ENCODE assay signal across 19 cellular contexts in genomic region chr9:78860806-78861475, GRCh38.
DNase-seq lines count a peak whose midpoint lies in the region; ATAC-seq, FAIRE-seq and TF ChIP-seq lines count a peak whose summit lies in the region.
"Had no signal": no experiment of that assay in that cellular context is flagged by ENCODE, and none has a peak within 500 bp of the region (broad histone marks: within the 10 kb centered on the region; RNA-seq: fewer than 3 reads in every experiment).

No MANE protein-coding gene starts in this region.

- no peak overlapping the region for H3K4me3 Mint-ChIP-seq in activated T-helper 17 cell treated with anti-CD3 and anti-CD28 coated beads, Interleukin-2, amount 50 U/mL, for 72 hours
- H3K4me3 Mint-ChIP-seq: memory B cell; stimulated activated naive B cell treated with anti-CD40 and anti-IgM and Interleukin-4, amounts not matched to agents 10 μg/mL and 1 μg/mL and 100 μg/mL, for 72 hours had no signal

- no peaks in the 10 kb centered on the region for H3K27me3 ChIP-seq in mammary epithelial cell (ENCODE audit: insufficient read depth, low read length)
- no peaks in the 10 kb centered on the region for H3K27me3 ChIP-seq in kidney epithelial cell (ENCODE audit: control insufficient read depth, insufficient read depth, low read length)
- H3K27me3 ChIP-seq in heart left ventricle: no peaks in the 10 kb centered on the region
- H3K27me3 ChIP-seq: colonic mucosa, heart right ventricle, pancreas had no signal

- no peaks in the 10 kb centered on the region for H3K4me1 Mint-ChIP-seq in activated T-helper 17 cell treated with anti-CD3 and anti-CD28 coated beads, Interleukin-2, amount 50 U/mL, for 72 hours

- TF ChIP-seq CTCF in mammary epithelial cell (conservative IDR thresholded peaks at IDR 0.05 in 1 of 2, IDR thresholded peaks at IDR 0.05 in 1 of 2; ENCODE audit: extremely low read depth in 1 of 2, insufficient read depth in 1 of 2, low read depth in 1 of 2, low read length in 2 of 2) (peak in 1 of 2 donors; percentile 14), kidney epithelial cell (IDR thresholded peaks at IDR 0.05; ENCODE audit: insufficient read depth, low read length, poor library complexity, severe bottlenecking) (no peak), heart left ventricle (IDR thresholded peaks at IDR 0.05) (no peak)

- H3K27ac Mint-ChIP-seq in activated T-helper 17 cell treated with anti-CD3 and anti-CD28 coated beads, Interleukin-2, amount 50 U/mL, for 72 hours: no peak overlapping the region
- H3K27ac Mint-ChIP-seq: memory B cell; stimulated activated naive B cell treated with anti-CD40 and anti-IgM and Interleukin-4, amounts not matched to agents 10 μg/mL and 1 μg/mL and 100 μg/mL, for 72 hours had no signal

- H3K79me2 ChIP-seq in mammary epithelial cell (ENCODE audit: insufficient read depth, low read length): no peaks in the 10 kb centered on the region

- no peaks in the 10 kb centered on the region for H3K36me3 Mint-ChIP-seq in activated T-helper 17 cell treated with anti-CD3 and anti-CD28 coated beads, Interleukin-2, amount 50 U/mL, for 72 hours (ENCODE audit: low read depth)
- H3K36me3 Mint-ChIP-seq: memory B cell; stimulated activated naive B cell treated with anti-CD40 and anti-IgM and Interleukin-4, amounts not matched to agents 10 μg/mL and 1 μg/mL and 100 μg/mL, for 72 hours had no signal

- no peak for TF ChIP-seq POLR2A in heart left ventricle (IDR thresholded peaks at IDR 0.05)

- H3K4me2 ChIP-seq in mammary epithelial cell (ENCODE audit: insufficient read depth, low read depth, low read length): no peak overlapping the region

- dilution Hi-C loops in mammary epithelial cell (cut with HindIII; ENCODE audit: low sequenced_read_pairs): no loop called here

- CTCF ChIA-PET in mammary epithelial cell (lab: Charles Lee; ENCODE audit: low non-redundant PET): no interaction called here

- H3K9me3 Mint-ChIP-seq in activated T-helper 17 cell treated with anti-CD3 and anti-CD28 coated beads, Interleukin-2, amount 50 U/mL, for 72 hours: no peaks in the 10 kb centered on the region
- H3K9me3 Mint-ChIP-seq: memory B cell; stimulated activated naive B cell treated with anti-CD40 and anti-IgM and Interleukin-4, amounts not matched to agents 10 μg/mL and 1 μg/mL and 100 μg/mL, for 72 hours had no signal

- no peak overlapping the region for H3K9ac ChIP-seq in mammary epithelial cell (ENCODE audit: insufficient read depth, low read length)

- no peaks in the 10 kb centered on the region for H4K20me1 ChIP-seq in mammary epithelial cell (ENCODE audit: insufficient read depth, low read length)

- DNase-seq in LHCN-M2 (ENCODE audit: low read depth): peak; percentile 55
- DNase-seq in mammary epithelial cell: peak; percentile 78
- DNase-seq in kidney epithelial cell (ENCODE audit: low read depth): peak; percentile 16
- no peak for DNase-seq in heart left ventricle
- no peak for DNase-seq in left cardiac atrium
- DNase-seq in islet precursor cell: no peak
- DNase-seq: activated CD4-positive, alpha-beta T cell treated with anti-CD3 and anti-CD28 coated beads for 1 hour; activated effector memory CD4-positive, alpha-beta T cell treated with anti-CD3 and anti-CD28 coated beads, Interleukin-2, amount 50 U/mL, for 16 hours; Caco-2; colonic mucosa; heart right ventricle; NCI-H1105; NCI-H524 treated with DMSO at 0.1 percent for 48 hours; pancreas; stimulated activated naive B cell treated with anti-CD40 and anti-IgM and Interleukin-4, amounts not matched to agents 10 μg/mL and 1 μg/mL and 100 μg/mL, for 72 hours had no signal

- H2AFZ ChIP-seq in mammary epithelial cell (ENCODE audit: low read depth, low read length): peak overlapping the region; percentile 40

- FAIRE-seq in G401.6 (lab: Jason Lieb, UNC): peak; percentile 82
- FAIRE-seq: pancreas had no signal

- peaks cover 36% of the 10 kb centered on the region for H3K4me1 ChIP-seq in mammary epithelial cell (ENCODE audit: insufficient read depth, low read length)
- H3K4me1 ChIP-seq in heart left ventricle: no peaks in the 10 kb centered on the region
- H3K4me1 ChIP-seq: Caco-2, colonic mucosa, heart right ventricle, pancreas had no signal

- H3K4me3 ChIP-seq in mammary epithelial cell (replicated peaks in 1 of 3; ENCODE audit: insufficient read depth in 1 of 3, low read depth in 2 of 3, low read length in 3 of 3): no peak overlapping the region
- no peak overlapping the region for H3K4me3 ChIP-seq in kidney epithelial cell (ENCODE audit: low read depth, low read length)
- H3K4me3 ChIP-seq in heart left ventricle: no peak overlapping the region
- H3K4me3 ChIP-seq: colonic mucosa, heart right ventricle, pancreas, SK-N-MC had no signal

- H3K9me3 ChIP-seq in mammary epithelial cell (replicated peaks; ENCODE audit: insufficient read depth, low read length) (no peaks in the 10 kb centered on the region), heart left ventricle (no peaks in the 10 kb centered on the region)
- H3K9me3 ChIP-seq: Caco-2, colonic mucosa, pancreas had no signal

- ATAC-seq in heart left ventricle (no peak), left cardiac atrium (no peak)
- ATAC-seq in activated T-helper 17 cell treated with anti-CD3 and anti-CD28 coated beads, Interleukin-2, amount 50 U/mL, for 72 hours (replicated peaks): no peak
- ATAC-seq: heart right ventricle, pancreas had no signal

- in situ Hi-C loops in mammary epithelial cell (cut with MboI; ENCODE audit: low sequenced_read_pairs in 2 of 2): no loop called here

- H3K36me3 ChIP-seq in mammary epithelial cell (ENCODE audit: insufficient read depth, low read length) (no peaks in the 10 kb centered on the region), kidney epithelial cell (ENCODE audit: control insufficient read depth, insufficient read depth, low read length) (no peaks in the 10 kb centered on the region), heart left ventricle (no peaks in the 10 kb centered on the region)
- H3K36me3 ChIP-seq: colonic mucosa, heart right ventricle, pancreas had no signal

- H3K27me3 Mint-ChIP-seq in activated T-helper 17 cell treated with anti-CD3 and anti-CD28 coated beads, Interleukin-2, amount 50 U/mL, for 72 hours: no peaks in the 10 kb centered on the region

- H3K27ac ChIP-seq in mammary epithelial cell (ENCODE audit: insufficient read depth, low read depth, low read length): no peak overlapping the region
- no peak overlapping the region for H3K27ac ChIP-seq in heart left ventricle
- H3K27ac ChIP-seq: colonic mucosa, heart right ventricle, pancreas, SK-N-MC had no signal

- no TSS peak for BruUV-seq in mammary epithelial cell (replicated peaks; lab: Mats Ljungman, UMichigan)

- intact Hi-C loops in mammary epithelial cell (cut with micrococcal nuclease): no loop called here
- intact Hi-C loops in heart left ventricle (cut with DNase I): no loop called here
- intact Hi-C loops in left cardiac atrium (cut with DNase I): no loop called here

Comparison
In these comparisons a context has a peak if more than half of its experiments do, and no peak if none do; other contexts are left out.
1. DNase-seq: peak in LHCN-M2 (single experiment), mammary epithelial cell (single experiment) and kidney epithelial cell (single experiment); none in heart left ventricle (0 of 5), left cardiac atrium (single experiment) and islet precursor cell (single experiment).